Comparison of ENCODE assay signal across 1 cellular context in genomic region chr1:168439451-168440375, GRCh38.
TF ChIP-seq lines count a peak whose summit lies in the region.

No MANE protein-coding gene starts in this region.

TF ChIP-seq in K562, 482 proteins besides CTCF, POLR2A, EP300 and RAD21 (continued from another document and continues in another):
- no peak for TF ChIP-seq ZBTB34 (CRISPR knock-in tag; IDR thresholded peaks at IDR 0.05)
- TF ChIP-seq U2AF2 (optimal IDR thresholded peaks at IDR 0.05; ENCODE audit: low read depth, low read length), result no peak
- TF ChIP-seq MCM5 (IDR thresholded peaks at IDR 0.05; ENCODE audit: low read depth), result no peak
- no peak for TF ChIP-seq RBM34 (IDR thresholded peaks at IDR 0.05; ENCODE audit: borderline replicate concordance, insufficient read depth, low read length)
- no peak for TF ChIP-seq FOXP4 (CRISPR knock-in tag; IDR thresholded peaks at IDR 0.05; ENCODE audit: borderline replicate concordance)
- no peak for TF ChIP-seq ETV1 (tag; conservative IDR thresholded peaks at IDR 0.05; ENCODE audit: low read depth)
- TF ChIP-seq ZFP36 (IDR thresholded peaks at IDR 0.05; ENCODE audit: low read depth, low read length, partially characterized antibody), result no peak
- no peak for TF ChIP-seq FOSL1 (tag; conservative IDR thresholded peaks at IDR 0.05)
- TF ChIP-seq TEAD2 (tag; IDR thresholded peaks at IDR 0.05), result no peak
- no peak for TF ChIP-seq KDM2B (CRISPR knock-in tag; IDR thresholded peaks at IDR 0.05)
- no peak for TF ChIP-seq POLR2G (IDR thresholded peaks at IDR 0.05; ENCODE audit: low read depth, low read length)
- TF ChIP-seq ZBTB2 (IDR thresholded peaks at IDR 0.05), result no peak
- no peak for TF ChIP-seq RREB1 (CRISPR knock-in tag; IDR thresholded peaks at IDR 0.05)
- no peak for TF ChIP-seq MTA1 (IDR thresholded peaks at IDR 0.05; ENCODE audit: borderline replicate concordance)
- TF ChIP-seq SMAD4 (CRISPR knock-in tag; conservative IDR thresholded peaks at IDR 0.05), result peak; percentile 66; the same call in 1 of the 2 replicates
- peak in 2 of 3 experiments; percentile 48 for TF ChIP-seq YY1 (IDR thresholded peaks at IDR 0.05; ENCODE audit: borderline replicate concordance in 1 of 3, control insufficient read depth in 1 of 3, extremely low read depth in 1 of 3, insufficient read depth in 3 of 3, insufficient read length in 1 of 3, insufficient replicate concordance in 2 of 3, low read depth in 1 of 3, low read length in 2 of 3)
- no peak for TF ChIP-seq RBM22 (IDR thresholded peaks at IDR 0.05; ENCODE audit: low read depth, low read length, poor library complexity, severe bottlenecking)
- no peak for TF ChIP-seq FOXO4 (CRISPR knock-in tag; IDR thresholded peaks at IDR 0.05)
- TF ChIP-seq E4F1 (CRISPR knock-in tag; IDR thresholded peaks at IDR 0.05; ENCODE audit: borderline replicate concordance), result no peak
- TF ChIP-seq ZNF121 (CRISPR knock-in tag; conservative IDR thresholded peaks at IDR 0.05), result no peak
- TF ChIP-seq CHD7 (IDR thresholded peaks at IDR 0.05; ENCODE audit: low read depth, low read length), result no peak
- TF ChIP-seq MAZ (CRISPR knock-in tag; conservative IDR thresholded peaks at IDR 0.05 in 1 of 2, IDR thresholded peaks at IDR 0.05 in 1 of 2), result 0 out of 4 replicates have a peak, but pooled peaks of 1 of the 2 experiments have one; percentile 34
- TF ChIP-seq SIX5 (IDR thresholded peaks at IDR 0.05; ENCODE audit: borderline replicate concordance in 1 of 2, insufficient read depth in 1 of 2, low read depth in 1 of 2, low read length in 2 of 2), result no peak
- TF ChIP-seq PRPF4 (IDR thresholded peaks at IDR 0.05; ENCODE audit: insufficient read depth, low read depth, low read length, poor library complexity, severe bottlenecking), result no peak
- TF ChIP-seq ZNF324 (CRISPR knock-in tag; IDR thresholded peaks at IDR 0.05), result no peak
